8 cellular contexts compared by ENCODE assay signal in the genomic region with DNA sequence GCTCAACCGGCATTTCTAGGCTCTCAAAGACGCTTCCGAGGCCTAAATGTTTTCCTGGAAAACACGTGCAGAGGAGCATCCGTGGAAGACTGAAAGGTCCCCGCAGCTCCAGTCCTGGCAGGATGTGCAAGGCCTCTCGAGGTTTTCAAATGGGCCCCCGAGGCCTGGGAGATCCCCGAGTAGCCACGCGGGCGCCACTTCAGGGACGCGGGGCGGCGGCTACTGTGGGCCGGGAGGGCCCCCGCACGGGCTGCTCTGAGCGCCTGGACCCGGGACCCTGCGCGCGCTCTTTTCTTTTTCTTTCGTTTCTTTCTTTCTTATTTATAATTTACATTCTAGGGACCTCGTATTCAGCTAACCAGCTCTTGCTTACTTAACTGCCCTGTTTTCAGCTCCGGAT. TPM values are rescaled to one million over a fixed set of nuclear protein-coding genes. Genes with fewer than 3 reads are reported as not detected.
DNase-seq lines count a peak whose midpoint lies in the region; ATAC-seq and TF ChIP-seq lines count a peak whose summit lies in the region.

No MANE protein-coding gene starts in this region.

- WGBS in ectodermal cell, 2 experiments: 23 to 28% methylated on average over 27 of the region's 27 CpGs

- H3K27ac Mint-ChIP-seq in stimulated activated naive CD8-positive, alpha-beta T cell treated with anti-CD3 and anti-CD28 coated beads, Interleukin-15, Interleukin-2, amounts not matched to agents 100 ng/mL and 50 ng/mL, for 24 hours: peak overlapping the region; percentile 45
- H3K27ac Mint-ChIP-seq in naive thymus-derived CD4-positive, alpha-beta T cell: peak overlapping the region in 1 of 9 donors; percentile 52

- H3K4me3 Mint-ChIP-seq in stimulated activated naive CD8-positive, alpha-beta T cell treated with anti-CD3 and anti-CD28 coated beads, Interleukin-15, Interleukin-2, amounts not matched to agents 100 ng/mL and 50 ng/mL, for 24 hours: peak overlapping the region; percentile 57
- peak overlapping the region in 9 of 10 donors; percentile 7 to 76 (median 56) for H3K4me3 Mint-ChIP-seq in naive thymus-derived CD4-positive, alpha-beta T cell

- peaks cover 4% of the 10 kb centered on the region for H3K36me3 ChIP-seq in ectodermal cell (ENCODE audit: control insufficient read depth, insufficient read depth, low read length)
- no peaks in the 10 kb centered on the region for H3K36me3 ChIP-seq in naive thymus-derived CD4-positive, alpha-beta T cell (ENCODE audit: control insufficient read depth in 2 of 3, insufficient read depth in 3 of 3, low read length in 3 of 3)

- peaks cover 4% of the 10 kb centered on the region for H3K36me3 Mint-ChIP-seq in stimulated activated naive CD8-positive, alpha-beta T cell treated with anti-CD3 and anti-CD28 coated beads, Interleukin-15, Interleukin-2, amounts not matched to agents 100 ng/mL and 50 ng/mL, for 24 hours (ENCODE audit: low read depth)
- peaks cover 0 to 3% (median 0%) of the 10 kb centered on the region in 5 donors for H3K36me3 Mint-ChIP-seq in naive thymus-derived CD4-positive, alpha-beta T cell

- H3K4me3 ChIP-seq in ectodermal cell (ENCODE audit: insufficient read depth, low read depth, low read length): peak overlapping the region; percentile 55
- H3K4me3 ChIP-seq in naive thymus-derived CD4-positive, alpha-beta T cell (ENCODE audit: low read length): no peak overlapping the region

- intact Hi-C loops in naive thymus-derived CD4-positive, alpha-beta T cell (cut with micrococcal nuclease): loop anchor here in 1 of 2 donors (5.0 kb wide), 1 partner anchor 836 kb away; no protein-coding TSS in a partner anchor

- H3K4me1 ChIP-seq in ectodermal cell (ENCODE audit: control insufficient read depth, insufficient read depth, low read length): peaks cover 4% of the 10 kb centered on the region
- H3K4me1 ChIP-seq in naive thymus-derived CD4-positive, alpha-beta T cell (ENCODE audit: control insufficient read depth in 2 of 2, insufficient read depth in 2 of 2, low read length in 2 of 2): no peaks in the 10 kb centered on the region
- peaks cover 14% of the 10 kb centered on the region for H3K4me1 ChIP-seq in foreskin keratinocyte

- CTCF ChIA-PET in naive thymus-derived CD4-positive, alpha-beta T cell (lab: Charles Lee): no interaction called here

- H3K9me3 Mint-ChIP-seq in stimulated activated naive CD8-positive, alpha-beta T cell treated with anti-CD3 and anti-CD28 coated beads, Interleukin-15, Interleukin-2, amounts not matched to agents 100 ng/mL and 50 ng/mL, for 24 hours: no peaks in the 10 kb centered on the region
- peaks cover 0 to 10% (median 0%) of the 10 kb centered on the region in 11 donors for H3K9me3 Mint-ChIP-seq in naive thymus-derived CD4-positive, alpha-beta T cell

- no peak for DNase-seq in stimulated activated naive CD8-positive, alpha-beta T cell treated with anti-CD3 and anti-CD28 coated beads, Interleukin-15, Interleukin-2, amounts not matched to agents 100 U/mL and 50 U/mL, for 24 hours
- no peak for DNase-seq in naive thymus-derived CD4-positive, alpha-beta T cell
- no peak for DNase-seq in foreskin keratinocyte
- no peak for DNase-seq in GF-D8 (lab: John Stamatoyannopoulos, UW)
- DNase-seq in Kasumi-1 (lab: John Stamatoyannopoulos, UW): no peak

- no peak for TF ChIP-seq CTCF in foreskin keratinocyte (conservative IDR thresholded peaks at IDR 0.05)

- peaks cover 26% of the 10 kb centered on the region for H3K27me3 ChIP-seq in ectodermal cell (ENCODE audit: control insufficient read depth, insufficient read depth, low read length, poor library complexity, severe bottlenecking)
- H3K27me3 ChIP-seq in naive thymus-derived CD4-positive, alpha-beta T cell (ENCODE audit: control insufficient read depth in 2 of 2, insufficient read depth in 2 of 2, low read length in 2 of 2): no peaks in the 10 kb centered on the region
- peaks cover 10% of the 10 kb centered on the region for H3K27me3 ChIP-seq in foreskin keratinocyte

- H3K4me1 Mint-ChIP-seq in stimulated activated naive CD8-positive, alpha-beta T cell treated with anti-CD3 and anti-CD28 coated beads, Interleukin-15, Interleukin-2, amounts not matched to agents 100 ng/mL and 50 ng/mL, for 24 hours (ENCODE audit: low read depth): peaks cover 18% of the 10 kb centered on the region
- H3K4me1 Mint-ChIP-seq in naive thymus-derived CD4-positive, alpha-beta T cell: peaks cover 9 to 30% (median 13%) of the 10 kb centered on the region in 7 donors

- no peaks in the 10 kb centered on the region for H3K9me3 ChIP-seq in ectodermal cell (ENCODE audit: control insufficient read depth, low read length)
- H3K9me3 ChIP-seq in naive thymus-derived CD4-positive, alpha-beta T cell (ENCODE audit: control insufficient read depth in 2 of 3, low read length in 3 of 3): no peaks in the 10 kb centered on the region

- POLR2A ChIA-PET in naive thymus-derived CD4-positive, alpha-beta T cell (lab: Charles Lee): no interaction called here

- no peak for ATAC-seq in stimulated activated naive CD8-positive, alpha-beta T cell treated with anti-CD3 and anti-CD28 coated beads, Interleukin-15, Interleukin-2, amounts not matched to agents 100 U/mL and 50 U/mL, for 24 hours
- ATAC-seq in naive thymus-derived CD4-positive, alpha-beta T cell: no peak
- no peak for ATAC-seq in foreskin keratinocyte
- ATAC-seq in HG02623 (IDR thresholded peaks at IDR 0.05; ENCODE audit: unreplicated experiment): no peak

- H3K27ac ChIP-seq in ectodermal cell (ENCODE audit: insufficient read depth, low read depth, low read length, poor library complexity, severe bottlenecking) (no peak overlapping the region), foreskin keratinocyte (no peak overlapping the region)
- no peak overlapping the region for H3K27ac ChIP-seq in naive thymus-derived CD4-positive, alpha-beta T cell (ENCODE audit: low read depth, low read length)

- peaks cover 57% of the 10 kb centered on the region for H3K27me3 Mint-ChIP-seq in stimulated activated naive CD8-positive, alpha-beta T cell treated with anti-CD3 and anti-CD28 coated beads, Interleukin-15, Interleukin-2, amounts not matched to agents 100 ng/mL and 50 ng/mL, for 24 hours
- peaks cover 50 to 70% (median 59%) of the 10 kb centered on the region in 5 donors for H3K27me3 Mint-ChIP-seq in naive thymus-derived CD4-positive, alpha-beta T cell

RNA-seq across cellular contexts. Expression of a gene that starts 4.3 kb away (rescaled TPM):
- polyA plus RNA-seq in ectodermal cell (2013, experiment 1 of 4): 83.1 TPM
- 78.2 TPM for polyA plus RNA-seq in ectodermal cell (2013, experiment 2 of 4)
- polyA plus RNA-seq in ectodermal cell (2013, experiment 3 of 4): 82.0 TPM
- 85.9 TPM for polyA plus RNA-seq in ectodermal cell (2013, experiment 4 of 4)
- not detected for total RNA-seq in naive thymus-derived CD4-positive, alpha-beta T cell
- not detected for polyA plus RNA-seq in naive thymus-derived CD4-positive, alpha-beta T cell
- total RNA-seq in foreskin keratinocyte: 18.2 and 19.5 TPM in 2 replicates
- 10.9 and 12.7 TPM in 2 replicates for polyA plus RNA-seq in foreskin keratinocyte

Comparison
In these comparisons a context has a peak if more than half of its experiments do, and no peak if none do; other contexts are left out.
1. RNA of a gene that starts 4.3 kb away (total RNA-seq): 18.2 to 19.5 TPM in foreskin keratinocyte; not detected in naive thymus-derived CD4-positive, alpha-beta T cell; every median in the first group is over 10 times any median in the second.